In the genomic region with DNA sequence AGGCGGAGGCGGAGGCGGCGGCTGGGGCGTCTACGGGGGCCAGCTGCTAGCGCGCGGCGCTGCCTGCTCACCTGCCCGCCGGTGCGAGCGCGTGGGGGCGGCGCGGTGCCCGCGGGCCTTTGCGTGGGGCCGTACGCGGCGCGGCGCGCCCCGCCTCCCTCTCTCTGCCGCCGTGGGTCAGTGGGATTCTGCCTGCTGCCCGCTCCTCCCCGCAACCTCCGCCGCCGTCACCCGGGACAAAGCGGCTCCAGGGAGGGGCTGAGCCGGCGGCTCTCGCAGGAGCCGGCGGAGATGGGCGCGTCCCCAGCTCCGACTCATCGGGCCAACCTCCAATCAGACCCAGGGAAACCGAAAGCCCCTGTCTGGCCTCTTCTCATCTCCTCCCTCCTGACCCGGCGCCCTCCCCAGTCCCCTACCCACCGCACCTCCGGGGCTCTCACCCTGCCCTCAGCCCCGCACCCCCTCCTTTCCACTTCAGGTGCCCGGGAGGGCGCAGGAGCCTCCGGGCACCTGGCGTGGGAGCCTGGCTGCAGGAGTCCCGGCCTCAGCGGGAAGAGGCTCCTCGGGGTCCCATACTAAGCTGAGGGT, we compare ENCODE assay signal across 8 cellular contexts. TPM values are rescaled to one million over a fixed set of nuclear protein-coding genes. Genes with fewer than 3 reads are reported as not detected.
DNase-seq lines count a peak whose midpoint lies in the region; ATAC-seq and TF ChIP-seq lines count a peak whose summit lies in the region.

RCAN2 (minus strand) TSS at position 249 of the 588 bp plus-strand sequence.

- no peak within 1 kb of the TSS for H2BK12ac ChIP-seq in H9 (ENCODE audit: insufficient read length, low read depth, low read length)

- peak; percentile 54 to 86 for TF ChIP-seq POLR2A in gastroesophageal sphincter (IDR thresholded peaks at IDR 0.05)
- TF ChIP-seq POLR2A in vagina (IDR thresholded peaks at IDR 0.05), result no peak

- H2AK5ac ChIP-seq in H9 (ENCODE audit: insufficient read length, low read length), result no peak within 1 kb of the TSS

- H3K4me2 ChIP-seq in H9 (ENCODE audit: insufficient read depth, insufficient read length, low read length), result peak within 1 kb of the TSS; percentile 89

- H3K14ac ChIP-seq in H9 (ENCODE audit: insufficient read depth, low read length), result peak within 1 kb of the TSS; percentile 87; the same call in 1 of the 2 replicates

- H3K27me3 ChIP-seq in H9 (ENCODE audit: insufficient read depth, low read length) (peaks cover 4% of the 10 kb centered on the region; the same call in 1 of the 2 replicates), gastroesophageal sphincter (no peaks in the 10 kb centered on the region), vagina (no peaks in the 10 kb centered on the region)

- no peak within 1 kb of the TSS for H2BK120ac ChIP-seq in H9 (ENCODE audit: low read depth, low read length, poor library complexity, severe bottlenecking)

- H4K8ac ChIP-seq in H9 (replicated peaks; ENCODE audit: insufficient read length, low read depth, low read length), result no peak within 1 kb of the TSS

- no peak within 1 kb of the TSS for H4K91ac ChIP-seq in H9 (ENCODE audit: insufficient read length, low read depth, low read length)

- peaks cover 28 to 29% of the 10 kb centered on the region in 2 experiments for H3K4me1 Mint-ChIP-seq in H9
- peaks cover 6 to 8% of the 10 kb centered on the region in 2 donors for H3K4me1 Mint-ChIP-seq in natural killer cell treated with Interleukin-12 subunit alpha and Interleukin-12 subunit beta and Interleukin-15 and Interleukin-18, amount 100 ng/mL, for 72 hours (ENCODE audit: low read depth in 2 of 2)

- ATAC-seq in gastroesophageal sphincter, result peak; percentile 92
- peak; percentile 81 to 87 for ATAC-seq in natural killer cell treated with Interleukin-12 subunit alpha and Interleukin-12 subunit beta and Interleukin-15 and Interleukin-18, amount 100 ng/mL, for 72 hours

- no peaks in the 10 kb centered on the region for H3K9me3 ChIP-seq in H9 (ENCODE audit: control insufficient read depth, low read depth, low read length)
- no peaks in the 10 kb centered on the region for H3K9me3 ChIP-seq in gastroesophageal sphincter
- no peaks in the 10 kb centered on the region for H3K9me3 ChIP-seq in vagina

- no peaks in the 10 kb centered on the region for H3K9me3 Mint-ChIP-seq in H9
- no peaks in the 10 kb centered on the region for H3K9me3 Mint-ChIP-seq in natural killer cell treated with Interleukin-12 subunit alpha and Interleukin-12 subunit beta and Interleukin-15 and Interleukin-18, amount 100 ng/mL, for 72 hours

- H3K36me3 ChIP-seq in gastroesophageal sphincter (no peaks in the 10 kb centered on the region), vagina (no peaks in the 10 kb centered on the region)

- no peaks in the 10 kb centered on the region for H3K79me1 ChIP-seq in H9 (ENCODE audit: insufficient read depth, low read depth, low read length, poor library complexity, severe bottlenecking)

- intact Hi-C loops in vagina (cut with DNase I), result loop anchor here (10.0 kb wide), 1 partner anchor 134 kb away; no protein-coding TSS in a partner anchor

- H2BK5ac ChIP-seq in H9 (ENCODE audit: insufficient read length, low read length), result no peak within 1 kb of the TSS

- H3K4me3 ChIP-seq in gastroesophageal sphincter, result peak within 1 kb of the TSS; percentile 70 to 72
- H3K4me3 ChIP-seq in vagina, result peak within 1 kb of the TSS; percentile 70 to 90

- H3K9ac ChIP-seq in H9 (ENCODE audit: extremely low read depth, insufficient read length, low read length), result peak within 1 kb of the TSS; percentile 25

- H3K56ac ChIP-seq in H9 (ENCODE audit: insufficient read length, low read depth, low read length), result no peak within 1 kb of the TSS

- no peak within 1 kb of the TSS for H3K4ac ChIP-seq in H9 (ENCODE audit: low read depth, low read length)

- no peak within 1 kb of the TSS for H3K18ac ChIP-seq in H9 (ENCODE audit: insufficient read length, low read depth, low read length)

- H4K5ac ChIP-seq in H9 (ENCODE audit: insufficient read length, low read depth, low read length), result no peak within 1 kb of the TSS

- H2BK20ac ChIP-seq in H9 (ENCODE audit: low read depth, low read length, poor library complexity, severe bottlenecking), result no peak within 1 kb of the TSS

- H3K4me3 Mint-ChIP-seq in H9, result peak within 1 kb of the TSS; percentile 70 to 81
- H3K4me3 Mint-ChIP-seq in natural killer cell treated with Interleukin-12 subunit alpha and Interleukin-12 subunit beta and Interleukin-15 and Interleukin-18, amount 100 ng/mL, for 72 hours, result peak within 1 kb of the TSS; percentile 61

- no peak within 1 kb of the TSS; the same call in 1 of the 2 replicates for H2BK15ac ChIP-seq in H9 (ENCODE audit: low read depth, low read length)

- H3K27ac Mint-ChIP-seq in H9, result no peak within 1 kb of the TSS
- H3K27ac Mint-ChIP-seq in natural killer cell treated with Interleukin-12 subunit alpha and Interleukin-12 subunit beta and Interleukin-15 and Interleukin-18, amount 100 ng/mL, for 72 hours, result no peak within 1 kb of the TSS

- peaks cover 7% of the 10 kb centered on the region; the same call in 1 of the 2 replicates for H3K4me1 ChIP-seq in H9 (ENCODE audit: insufficient read depth, low read length)
- peaks cover 7 to 55% (median 8%) of the 10 kb centered on the region in 3 donors for H3K4me1 ChIP-seq in gastroesophageal sphincter
- peaks cover 11% of the 10 kb centered on the region for H3K4me1 ChIP-seq in vagina

- TF ChIP-seq EP300 in gastroesophageal sphincter (IDR thresholded peaks at IDR 0.05), result no peak

- H3K27me3 Mint-ChIP-seq in H9 (ENCODE audit: low read depth), result peaks cover 53% of the 10 kb centered on the region
- peaks cover 44 to 75% of the 10 kb centered on the region in 2 donors for H3K27me3 Mint-ChIP-seq in natural killer cell treated with Interleukin-12 subunit alpha and Interleukin-12 subunit beta and Interleukin-15 and Interleukin-18, amount 100 ng/mL, for 72 hours

- no peak for TF ChIP-seq CTCF in H9 (conservative IDR thresholded peaks at IDR 0.05)
- TF ChIP-seq CTCF in gastroesophageal sphincter (IDR thresholded peaks at IDR 0.05), result no peak
- no peak for TF ChIP-seq CTCF in vagina (IDR thresholded peaks at IDR 0.05)

- DNase-seq in Daoy (ENCODE audit: low read depth), result peak; percentile 87
- DNase-seq in H9, result peak; percentile 91
- DNase-seq in NCI-H2227 treated with DMSO at 0.1 percent for 48 hours (lab: John Stamatoyannopoulos, UW), result peak; percentile 40
- peak; percentile 2 for DNase-seq in activated T-helper 9 cell treated with anti-CD3 and anti-CD28 coated beads, Interleukin-2, amount 50 U/mL, for 16 hours (ENCODE audit: low read depth)
- DNase-seq in natural killer cell treated with Interleukin-12 subunit alpha and Interleukin-12 subunit beta and Interleukin-15 and Interleukin-18, amount 100 ng/mL, for 72 hours (ENCODE audit: low spot score), result peak; percentile 63
- no peak for DNase-seq in vagina (ENCODE audit: extremely low spot score in 2 of 2)
- no peak for DNase-seq in GM19240 (ENCODE audit: insufficient read length, low spot score)

- peak within 1 kb of the TSS; percentile 2 for H2AFZ ChIP-seq in H9 (ENCODE audit: low read length)

- H3K27ac ChIP-seq in H9 (ENCODE audit: insufficient read length, low read depth, low read length) (no peak within 1 kb of the TSS), gastroesophageal sphincter (peak within 1 kb of the TSS; percentile 82 to 92 (median 90)), vagina (peak within 1 kb of the TSS; percentile 84)

- H3T11ph ChIP-seq in H9 (ENCODE audit: low read length), result no peak within 1 kb of the TSS

- no peaks in the 10 kb centered on the region for H3K36me3 Mint-ChIP-seq in H9 (ENCODE audit: insufficient read depth in 1 of 3, low read depth in 3 of 3)
- H3K36me3 Mint-ChIP-seq in natural killer cell treated with Interleukin-12 subunit alpha and Interleukin-12 subunit beta and Interleukin-15 and Interleukin-18, amount 100 ng/mL, for 72 hours, result no peaks in the 10 kb centered on the region

- no peak within 1 kb of the TSS for H3K23ac ChIP-seq in H9 (ENCODE audit: insufficient read length, low read depth, low read length)

- no peaks in the 10 kb centered on the region for H3K79me2 ChIP-seq in H9 (ENCODE audit: insufficient read depth, low read length)

- peaks cover 13% of the 10 kb centered on the region for H3K23me2 ChIP-seq in H9 (ENCODE audit: insufficient read length, low read depth, low read length, poor library complexity, severe bottlenecking)

- H4K20me1 ChIP-seq in H9 (ENCODE audit: control insufficient read depth, insufficient read depth, insufficient read length), result no peaks in the 10 kb centered on the region

- WGBS in H9 (ENCODE audit: extremely low coverage, insufficient read length, low lambda C conversion rate), result no CpG with 5 or more reads among the region's 60 CpGs
- 0% methylated on average over 1 of the region's 60 CpGs; no CpG with 5 or more reads in 1 of the 2 donors for WGBS in gastroesophageal sphincter (ENCODE audit: low coverage in 1 of 2), 2 donors

RNA-seq across cellular contexts. Expression of gene RCAN2, which starts in this region (rescaled TPM):
- total RNA-seq in Daoy (2014; rRNA removed; shearing (Covaris generic)), result 1.6 and 2.0 TPM in 2 replicates
- total RNA-seq in H9 (2021) (3.0 TPM in 2 replicates), gastroesophageal sphincter (100 to 1,000 TPM in 2 of 4 donors, 10 to 100 TPM in 2; 46.9 to 289 (median 171) TPM), vagina (20.9 TPM)
- total RNA-seq in natural killer cell treated with Interleukin-12 subunit alpha and Interleukin-12 subunit beta and Interleukin-15 and Interleukin-18, amount 100 ng/mL, for 72 hours, result 1 to 10 TPM in 1 of 2 donors, under 1 TPM in 1; 0.55 to 7.6 TPM

Comparison
In these comparisons a context has a peak if more than half of its experiments do, and no peak if none do; other contexts are left out.
1. DNase-seq: peak in Daoy (single experiment), H9 (single experiment), NCI-H2227 treated with DMSO at 0.1 percent for 48 hours (single experiment), activated T-helper 9 cell treated with anti-CD3 and anti-CD28 coated beads, Interleukin-2, amount 50 U/mL, for 16 hours (single experiment) and natural killer cell treated with Interleukin-12 subunit alpha and Interleukin-12 subunit beta and Interleukin-15 and Interleukin-18, amount 100 ng/mL, for 72 hours (single experiment); none in vagina (0 of 2) and GM19240 (single experiment).
2. POLR2A ChIP-seq: peak in gastroesophageal sphincter (2 of 2); none in vagina (0 of 2).